Comparison of ENCODE assay signal across 27 cellular contexts in the genomic region with DNA sequence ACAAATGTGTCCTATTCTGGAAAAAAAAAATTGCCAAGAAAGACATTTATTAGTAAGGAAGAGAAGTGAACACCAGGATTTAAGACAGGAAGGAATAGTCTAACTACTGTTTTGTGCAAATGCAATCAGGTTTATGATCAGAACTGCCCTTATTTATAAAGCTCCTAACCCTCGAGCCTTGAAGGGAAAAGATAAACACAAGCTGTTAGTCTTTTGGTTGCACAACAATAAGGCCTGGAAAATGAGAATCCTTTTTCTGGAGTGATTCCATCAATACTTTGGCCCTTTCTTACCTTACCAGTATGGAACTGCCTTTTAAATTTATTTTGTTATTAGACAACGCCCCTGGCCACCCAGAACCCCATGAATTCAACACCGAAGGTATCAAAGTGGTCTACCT. TPM values are rescaled to one million over a fixed set of nuclear protein-coding genes. Genes with fewer than 3 reads are reported as not detected.
A peak's percentile ranks its signal among the peaks of the same experiment; 100 is the strongest.
DNase-seq lines count a peak whose midpoint lies in the region; ATAC-seq, FAIRE-seq and TF ChIP-seq lines count a peak whose summit lies in the region.
"Had no signal": no experiment of that assay in that cellular context is flagged by ENCODE, and none has a peak within 500 bp of the region (broad histone marks: within the 10 kb centered on the region; RNA-seq: fewer than 3 reads in every experiment).

No MANE protein-coding gene starts in this region.

- H4K12ac ChIP-seq in trophoblast cell (ENCODE audit: low read depth, low read length): no peak overlapping the region

- WGBS in K562 (ENCODE audit: insufficient coverage, low coverage, missing lambda C conversion rate): 7% methylated on average over 3 of the region's 3 CpGs
- WGBS in trophoblast cell (ENCODE audit: extremely low coverage, insufficient coverage, insufficient read length): no CpG with 5 or more reads among the region's 3 CpGs

- H3K14ac ChIP-seq in trophoblast cell (ENCODE audit: low read length): peak overlapping the region; percentile 65

- intact Hi-C loops in K562 (cut with micrococcal nuclease): no loop called here

- no peaks in the 10 kb centered on the region for H4K20me1 ChIP-seq in K562 (replicated peaks; ENCODE audit: control insufficient read depth, insufficient read depth, low read length)
- H4K20me1 ChIP-seq: BLaER1 treated with 17β-estradiol and CSF1 and Interleukin-3, amounts not matched to agents 10 nM and 100 nM had no signal

- ATAC-seq in K562 (no peak), left lobe of liver (peak; percentile 85), GM18519 (IDR thresholded peaks at IDR 0.05; ENCODE audit: low FRiP score, unreplicated experiment) (no peak), GM21528 (IDR thresholded peaks at IDR 0.05; ENCODE audit: low FRiP score, unreplicated experiment) (no peak)
- ATAC-seq: HCT116, Panc1 had no signal

- no TSS peak for BruUV-seq in K562 (replicated peaks; lab: Mats Ljungman, UMichigan)

- H3K9ac ChIP-seq in K562 (ENCODE audit: insufficient read depth in 1 of 2, low read depth in 2 of 2, low read length in 2 of 2) (no peak overlapping the region), trophoblast cell (ENCODE audit: low read length) (no peak overlapping the region)
- H3K9ac ChIP-seq: BLaER1 treated with 17β-estradiol and CSF1 and Interleukin-3, amounts not matched to agents 10 nM and 100 nM had no signal

- TF ChIP-seq RAD21 in K562 (CRISPR knock-in tag; conservative IDR thresholded peaks at IDR 0.05 in 1 of 2, IDR thresholded peaks at IDR 0.05 in 1 of 2): no peak

- CTCF ChIA-PET in K562 (lab: Yijun Ruan, JAX; ENCODE audit: low intra/inter-chr PET ratio): no interaction called here

- TF ChIP-seq CTCF in K562 (IDR thresholded peaks at IDR 0.05 in 2 of 3, conservative IDR thresholded peaks at IDR 0.05 in 1 of 3; ENCODE audit: insufficient read depth in 2 of 3, low read depth in 1 of 3, low read length in 3 of 3): no peak

- POLR2A ChIA-PET in K562 (lab: Yijun Ruan, JAX): no interaction called here

- H3K36me3 ChIP-seq in K562 (ENCODE audit: control insufficient read depth, insufficient read depth, low read length) (no peaks in the 10 kb centered on the region), trophoblast cell (ENCODE audit: control insufficient read depth in 1 of 2, insufficient read depth in 2 of 2, low read length in 2 of 2) (no peaks in the 10 kb centered on the region)
- H3K36me3 ChIP-seq: BLaER1 treated with 17β-estradiol and CSF1 and Interleukin-3, amounts not matched to agents 10 nM and 100 nM had no signal

- no peaks in the 10 kb centered on the region for H3K79me2 ChIP-seq in K562 (ENCODE audit: control insufficient read depth, insufficient read depth, low read length)
- no peaks in the 10 kb centered on the region for H3K79me2 ChIP-seq in trophoblast cell (ENCODE audit: control insufficient read depth, insufficient read depth, low read length, poor library complexity)

- H3K4me2 ChIP-seq in K562 (ENCODE audit: insufficient read depth, low read length) (no peak overlapping the region), trophoblast cell (ENCODE audit: low read length) (no peak overlapping the region)
- H3K4me2 ChIP-seq: BLaER1 treated with 17β-estradiol and CSF1 and Interleukin-3, amounts not matched to agents 10 nM and 100 nM had no signal

- no peak for FAIRE-seq in K562 (lab: Jason Lieb, UNC)
- FAIRE-seq: D721Med, GM12891, H1 had no signal

- H3K27ac ChIP-seq in K562 (ENCODE audit: extremely low read depth, low read depth, low read length) (no peak overlapping the region), trophoblast cell (ENCODE audit: low read depth, low read length) (peak overlapping the region; percentile 44)
- H3K27ac ChIP-seq: BLaER1 treated with 17β-estradiol and CSF1 and Interleukin-3, amounts not matched to agents 10 nM and 100 nM; RWPE1 had no signal

- no peaks in the 10 kb centered on the region for H3K9me1 ChIP-seq in K562 (ENCODE audit: control insufficient read depth, insufficient read depth, low read length)

- H2AFZ ChIP-seq in K562 (ENCODE audit: low read depth, low read length) (no peak overlapping the region), trophoblast cell (ENCODE audit: insufficient read depth, low read length, poor library complexity) (no peak overlapping the region)

- H2BK5ac ChIP-seq in trophoblast cell (ENCODE audit: low read depth, low read length, poor library complexity): peak overlapping the region; percentile 52

- H3K4me1 ChIP-seq in K562 (replicated peaks in 1 of 2; ENCODE audit: control insufficient read depth in 2 of 2, insufficient read depth in 2 of 2, low read length in 2 of 2) (no peaks in the 10 kb centered on the region), trophoblast cell (ENCODE audit: control insufficient read depth in 1 of 2, insufficient read depth in 2 of 2, low read length in 2 of 2) (no peaks in the 10 kb centered on the region)

- H2BK12ac ChIP-seq in trophoblast cell (ENCODE audit: low read length): no peak overlapping the region

- H3K79me1 ChIP-seq in trophoblast cell (ENCODE audit: low read length): peaks cover 4% of the 10 kb centered on the region

- H3K9me3 ChIP-seq in K562 (replicated peaks; ENCODE audit: control insufficient read depth, insufficient read depth, low read depth, low read length): no peaks in the 10 kb centered on the region
- H3K9me3 ChIP-seq in trophoblast cell (ENCODE audit: insufficient read depth, low read depth, low read length): no peaks in the 10 kb centered on the region

- in situ Hi-C loops in K562 (cut with MboI): no loop called here

- peak; percentile 34 for DNase-seq in NCI-H2171 treated with DMSO at 0.1 percent for 48 hours (lab: John Stamatoyannopoulos, UW)
- no peak for DNase-seq in NCI-H2171 (lab: John Stamatoyannopoulos, UW)
- no peak for DNase-seq in K562 (ENCODE audit: extremely low read depth in 1 of 4, low spot score in 3 of 4)
- DNase-seq in left lobe of liver (ENCODE audit: low spot score): no peak
- peak in 1 of 2 donors; percentile 55 for DNase-seq in trophoblast cell
- DNase-seq in activated CD8-positive, alpha-beta memory T cell treated with anti-CD3 and anti-CD28 coated beads for 24 hours: no peak
- DNase-seq: 8988T; CD4-positive, alpha-beta T cell; EL; GDM1; Kasumi-1; NCI-H1105 treated with DMSO at 0.1 percent for 48 hours; NCI-H146; NCI-H1930; NCI-H2107; NCI-H446 treated with DMSO at 0.1 percent for 48 hours; NCI-H526 treated with DMSO at 0.1 percent for 48 hours; SHP77 had no signal

- H3K4ac ChIP-seq in trophoblast cell (ENCODE audit: low read depth, low read length): no peak overlapping the region

- no peak overlapping the region for H3K18ac ChIP-seq in trophoblast cell (ENCODE audit: low read length)

- H3K27me3 ChIP-seq in K562 (ENCODE audit: control insufficient read depth in 2 of 2, insufficient read depth in 2 of 2, low read length in 2 of 2) (peaks cover 6 to 10% of the 10 kb centered on the region in 2 experiments; a peak in 2 of 5 replicates), trophoblast cell (ENCODE audit: insufficient read depth, low read length) (no peaks in the 10 kb centered on the region)
- H3K27me3 ChIP-seq: BLaER1 treated with 17β-estradiol and CSF1 and Interleukin-3, amounts not matched to agents 10 nM and 100 nM had no signal

- H3K4me3 ChIP-seq in K562 (no peak overlapping the region), trophoblast cell (ENCODE audit: low read depth, low read length) (no peak overlapping the region)
- H3K4me3 ChIP-seq: BLaER1 treated with 17β-estradiol and CSF1 and Interleukin-3, amounts not matched to agents 10 nM and 100 nM had no signal

- no peak overlapping the region for H3K23ac ChIP-seq in trophoblast cell (ENCODE audit: low read length)

- TF ChIP-seq EP300 in K562 (IDR thresholded peaks at IDR 0.05; ENCODE audit: low read length): no peak

- no peak for TF ChIP-seq POLR2A in K562 (conservative IDR thresholded peaks at IDR 0.05)

- H2AK5ac ChIP-seq in trophoblast cell (ENCODE audit: low read length): no peak overlapping the region

- H4K91ac ChIP-seq in trophoblast cell (ENCODE audit: low read depth, low read length): peak overlapping the region; percentile 38

- H4K8ac ChIP-seq in trophoblast cell (ENCODE audit: low read depth, low read length): no peak overlapping the region

- H2BK120ac ChIP-seq in trophoblast cell (ENCODE audit: insufficient read depth, low read length, poor library complexity): no peak overlapping the region

TF ChIP-seq in K562, 482 proteins besides CTCF, POLR2A, EP300 and RAD21 (continues in another document):
- TF ChIP-seq CEBPB (tag; IDR thresholded peaks at IDR 0.05): 0 out of 2 replicates have a peak, but pooled peaks have one; percentile 15

RNA-seq across cellular contexts. Expression of a gene that starts 52.9 kb away (rescaled TPM):
- total RNA-seq in K562 (2011; cell fraction: chromatin; rRNA removed; ENCODE audit: low replicate concordance): 54.1 and 65.9 TPM in 2 replicates
- 63.4 and 64.6 TPM in 2 replicates for total RNA-seq in K562 (2011; cell fraction: nucleolus; rRNA removed)
- 96.9 and 119 TPM in 2 replicates for total RNA-seq in K562 (2011; cell fraction: nucleoplasm; rRNA removed)
- 158 and 216 TPM in 2 replicates for total RNA-seq in K562 (2014; rRNA removed)
- total RNA-seq in K562 (2014; rRNA removed; fragmentation: Illumina TruSeq; extraction: Trizol): 595 and 636 TPM in 2 replicates
- total RNA-seq in K562 (2015; rRNA removed; fragmentation: Illumina TruSeq; extraction: Trizol): 301 and 351 TPM in 2 replicates
- 442 and 541 TPM in 2 replicates for total RNA-seq in K562 (2021)
- 431 and 603 TPM in 2 replicates for polyA plus RNA-seq in K562 (2011; rRNA removed)
- 231 and 551 TPM in 2 replicates for polyA plus RNA-seq in K562 (2011; cell fraction: cytosol; rRNA removed)
- 88.3 and 172 TPM in 2 replicates for polyA plus RNA-seq in K562 (2011; cell fraction: nucleus; rRNA removed)
- polyA plus RNA-seq in K562 (2012): 351 and 945 TPM in 2 replicates
- polyA plus RNA-seq in K562 (2014; fragmentation: Illumina TruSeq; extraction: Trizol): 376 and 415 TPM in 2 replicates
- 1,000 to 10,000 TPM; 1,614 to 1,893 TPM for polyA plus RNA-seq in K562 (2014; fragmentation: Nextera tagmentation; extraction: Ambion mirVana)
- polyA plus RNA-seq in K562 (2014; rRNA removed): 381 and 487 TPM in 2 replicates
- 394 and 412 TPM in 2 replicates for polyA minus RNA-seq in K562 (2011; rRNA and poly(A)+ RNA removed)
- polyA minus RNA-seq in K562 (2011; cell fraction: cytosol; rRNA and poly(A)+ RNA removed): 40.2 and 54.7 TPM in 2 replicates
- 31.1 and 54.2 TPM in 2 replicates for polyA minus RNA-seq in K562 (2011; cell fraction: nucleus; rRNA and poly(A)+ RNA removed)
- total RNA-seq in left lobe of liver: 27.7 TPM
- 274 and 275 TPM in 2 replicates for polyA plus RNA-seq in trophoblast cell (2013)
